In the genomic region with DNA sequence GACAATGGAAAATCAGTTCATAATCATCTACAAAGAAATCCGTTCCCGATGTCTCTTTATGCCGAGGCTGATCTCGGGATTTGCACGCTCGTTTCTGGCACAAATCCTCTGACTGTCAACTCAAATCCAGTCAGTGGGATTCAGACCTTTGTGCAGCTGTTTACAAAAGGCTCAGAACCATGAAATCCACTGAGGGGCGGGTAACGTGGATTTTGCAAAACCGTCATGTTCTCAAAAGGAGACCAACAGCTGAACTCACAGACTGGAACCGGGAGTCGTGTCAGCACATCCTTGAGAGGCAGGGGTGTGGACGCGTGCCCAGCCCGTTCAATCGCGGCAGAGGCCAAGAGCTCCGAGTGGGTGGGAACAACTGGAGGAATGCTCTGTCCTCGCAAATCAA, we compare ENCODE assay signal across 9 cellular contexts. TPM values are rescaled to one million over a fixed set of nuclear protein-coding genes. Genes with fewer than 3 reads are reported as not detected.
DNase-seq lines count a peak whose midpoint lies in the region; ATAC-seq and TF ChIP-seq lines count a peak whose summit lies in the region.
"Had no signal": no experiment of that assay in that cellular context is flagged by ENCODE, and none has a peak within 500 bp of the region (broad histone marks: within the 10 kb centered on the region; RNA-seq: fewer than 3 reads in every experiment).

No MANE protein-coding gene starts in this region.

- peak overlapping the region; percentile 82 for H3K27ac Mint-ChIP-seq in chondrocyte (ENCODE audit: unreplicated experiment)
- no peak overlapping the region for H3K27ac Mint-ChIP-seq in activated T-cell treated with anti-CD3 and anti-CD28 coated beads, Interleukin-2, amount 50 U/mL, for 24 hours

- in situ Hi-C loops in gastrocnemius medialis (cut with MboI; ENCODE audit: low sequenced_read_pairs in 4 of 4): loop anchor here in 1 of 4 donors (10.0 kb wide), 1 partner anchor 69 kb away; no protein-coding TSS in a partner anchor

- H3K27me3 ChIP-seq in layer of hippocampus (ENCODE audit: control insufficient read depth, insufficient read depth, low read length) (no peaks in the 10 kb centered on the region), gastrocnemius medialis (no peaks in the 10 kb centered on the region)

- ATAC-seq in gastrocnemius medialis (peak; percentile 19 to 27), GM18858 (IDR thresholded peaks at IDR 0.05; ENCODE audit: unreplicated experiment) (no peak)
- ATAC-seq in activated CD4-positive, CD25-positive, alpha-beta regulatory T cell treated with anti-CD3 and anti-CD28 coated beads, Interleukin-2, amount 50 U/mL, for 24 hours: no peak
- ATAC-seq: activated T-cell treated with anti-CD3 and anti-CD28 coated beads, Interleukin-2, amount 50 U/mL, for 4 hours had no signal

- no peak overlapping the region for H3K4me3 ChIP-seq in gastrocnemius medialis

- H3K27me3 Mint-ChIP-seq in chondrocyte (ENCODE audit: low read depth): no peaks in the 10 kb centered on the region
- H3K27me3 Mint-ChIP-seq in activated T-cell treated with anti-CD3 and anti-CD28 coated beads, Interleukin-2, amount 50 U/mL, for 24 hours: no peaks in the 10 kb centered on the region

- TF ChIP-seq POLR2A in gastrocnemius medialis (IDR thresholded peaks at IDR 0.05): no peak

- peaks cover 0 to 19% of the 10 kb centered on the region in 2 donors for H3K36me3 ChIP-seq in gastrocnemius medialis

- H3K4me1 ChIP-seq in gastrocnemius medialis: peaks cover 42 to 48% of the 10 kb centered on the region in 2 donors

- intact Hi-C loops in gastrocnemius medialis (cut with DNase I; ENCODE audit: low total_unique reads): loop anchor here (5.0 kb wide), 1 partner anchor 62 kb away; no protein-coding TSS in a partner anchor

- DNase-seq in EH (ENCODE audit: low read depth) (peak; percentile 59), chondrocyte (ENCODE audit: low spot score) (no peak), gastrocnemius medialis (peak; percentile 61 to 78)
- DNase-seq in activated CD8-positive, alpha-beta memory T cell treated with anti-CD3 and anti-CD28 coated beads for 24 hours: no peak
- no peak for DNase-seq in activated T-cell treated with anti-CD3 and anti-CD28 coated beads, Interleukin-2, amount 50 U/mL, for 24 hours
- DNase-seq: activated T-cell treated with anti-CD3 and anti-CD28 coated beads, Interleukin-2, amount 50 U/mL, for 4 hours had no signal

- H3K9me3 ChIP-seq in gastrocnemius medialis: no peaks in the 10 kb centered on the region

- no peak overlapping the region for H3K4me3 Mint-ChIP-seq in chondrocyte (ENCODE audit: unreplicated experiment)
- H3K4me3 Mint-ChIP-seq in activated T-cell treated with anti-CD3 and anti-CD28 coated beads, Interleukin-2, amount 50 U/mL, for 24 hours: no peak overlapping the region
- H3K4me3 Mint-ChIP-seq: activated T-cell treated with anti-CD3 and anti-CD28 coated beads, Interleukin-2, amount 50 U/mL, for 4 hours had no signal

- peaks cover 34% of the 10 kb centered on the region for H3K36me3 Mint-ChIP-seq in chondrocyte (ENCODE audit: low read depth)
- peaks cover 82% of the 10 kb centered on the region for H3K36me3 Mint-ChIP-seq in activated T-cell treated with anti-CD3 and anti-CD28 coated beads, Interleukin-2, amount 50 U/mL, for 24 hours (ENCODE audit: low read depth)

- H3K27ac ChIP-seq in layer of hippocampus (ENCODE audit: low read depth, low read length) (peak overlapping the region; percentile 92), gastrocnemius medialis (peak overlapping the region; percentile 78 to 87 (median 79))

- no peak for TF ChIP-seq CTCF in chondrocyte (IDR thresholded peaks at IDR 0.05)
- no peak for TF ChIP-seq CTCF in gastrocnemius medialis (IDR thresholded peaks at IDR 0.05 in 4 of 5, conservative IDR thresholded peaks at IDR 0.05 in 1 of 5)

- peaks cover 33% of the 10 kb centered on the region for H3K4me1 Mint-ChIP-seq in chondrocyte (ENCODE audit: low read depth)
- peaks cover 12% of the 10 kb centered on the region for H3K4me1 Mint-ChIP-seq in activated T-cell treated with anti-CD3 and anti-CD28 coated beads, Interleukin-2, amount 50 U/mL, for 24 hours (ENCODE audit: low read depth)

- H3K9me3 Mint-ChIP-seq in chondrocyte (ENCODE audit: low read depth): no peaks in the 10 kb centered on the region
- H3K9me3 Mint-ChIP-seq in activated T-cell treated with anti-CD3 and anti-CD28 coated beads, Interleukin-2, amount 50 U/mL, for 24 hours: no peaks in the 10 kb centered on the region
- H3K9me3 Mint-ChIP-seq: activated T-cell treated with anti-CD3 and anti-CD28 coated beads, Interleukin-2, amount 50 U/mL, for 4 hours had no signal

RNA-seq across cellular contexts. Expression of a gene that starts 46.4 kb away (rescaled TPM):
- total RNA-seq in chondrocyte: 34.8 to 51.6 TPM (median 44.0 TPM) in 3 replicates
- 10 to 100 TPM; 19.0 to 32.9 (median 22.1) TPM for total RNA-seq in gastrocnemius medialis

RNA-seq across cellular contexts. Expression of a gene that starts 46.5 kb away (rescaled TPM):
- total RNA-seq in chondrocyte (12.4 to 18.0 TPM (median 15.6 TPM) in 3 replicates), gastrocnemius medialis (10 to 100 TPM in 2 of 4 donors, 1 to 10 TPM in 2; 7.5 to 16.4 (median 10.2) TPM)

Comparison
In these comparisons a context has a peak if more than half of its experiments do, and no peak if none do; other contexts are left out.
1. DNase-seq: peak in EH (single experiment) and gastrocnemius medialis (2 of 2); none in chondrocyte (single experiment), activated CD8-positive, alpha-beta memory T cell treated with anti-CD3 and anti-CD28 coated beads for 24 hours (single experiment) and activated T-cell treated with anti-CD3 and anti-CD28 coated beads, Interleukin-2, amount 50 U/mL, for 24 hours (single experiment).
2. ATAC-seq: peak in gastrocnemius medialis (2 of 2); none in activated CD4-positive, CD25-positive, alpha-beta regulatory T cell treated with anti-CD3 and anti-CD28 coated beads, Interleukin-2, amount 50 U/mL, for 24 hours (0 of 2) and GM18858 (single experiment).